In the genomic region with DNA sequence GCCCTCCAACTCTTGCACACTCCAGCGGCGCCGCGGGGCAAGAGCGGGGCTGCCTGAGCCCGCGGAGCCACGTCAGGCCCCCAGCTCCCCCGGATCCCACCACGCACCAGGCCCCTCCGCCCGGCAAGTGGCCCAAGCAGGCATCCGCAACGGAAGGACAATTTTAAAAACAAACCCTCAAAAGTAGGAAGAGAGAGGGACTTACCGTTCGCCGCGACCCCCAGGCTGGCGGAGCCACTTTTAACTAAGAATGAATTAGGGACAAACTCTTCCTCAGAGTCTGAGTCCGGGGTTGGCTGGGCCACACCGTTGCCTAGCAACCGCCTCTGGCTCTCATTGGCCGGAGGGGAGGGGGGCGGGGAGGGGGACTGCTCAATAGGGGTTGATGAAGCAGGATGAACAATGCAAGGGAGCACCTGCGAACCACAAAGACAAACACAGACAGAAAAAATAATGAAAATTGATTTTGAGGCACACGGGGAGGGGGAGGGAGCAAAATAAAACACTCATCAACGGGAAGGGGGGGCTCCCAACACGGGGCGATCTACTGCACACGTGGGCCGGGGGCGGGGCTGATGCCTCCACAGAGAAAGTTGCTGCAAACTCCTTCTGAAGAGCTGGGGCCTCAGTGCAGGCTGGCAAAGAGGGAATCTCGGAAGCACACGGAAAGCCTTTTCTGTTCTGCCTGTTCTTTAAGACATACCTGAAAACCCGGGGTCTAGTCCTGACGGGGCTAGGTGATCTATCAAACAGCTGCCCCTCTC, we compare ENCODE assay signal across 8 cellular contexts.
A peak's percentile ranks its signal among the peaks of the same experiment; 100 is the strongest.
DNase-seq lines count a peak whose midpoint lies in the region; ATAC-seq and TF ChIP-seq lines count a peak whose summit lies in the region.

No MANE protein-coding gene starts in this region.

- no peaks in the 10 kb centered on the region; the same call in 1 of the 2 replicates for H3K27me3 ChIP-seq in iPS DF 6.9 (ENCODE audit: control insufficient read depth, insufficient read depth, low read length)

- peaks cover 4% of the 10 kb centered on the region for H3K4me1 Mint-ChIP-seq in activated CD8-positive, alpha-beta T cell treated with anti-CD3 and anti-CD28 coated beads for 36 hours (ENCODE audit: low read depth)
- no peaks in the 10 kb centered on the region for H3K4me1 Mint-ChIP-seq in activated CD8-positive, alpha-beta T cell treated with anti-CD3 and anti-CD28 coated beads, Interleukin-2, amount 10 ng/mL, durations not matched to agents 7 days and 5 days (ENCODE audit: low read depth)
- peaks cover 71% of the 10 kb centered on the region for H3K4me1 Mint-ChIP-seq in type B pancreatic cell (ENCODE audit: unreplicated experiment)

- POLR2A ChIA-PET in activated CD8-positive, alpha-beta T cell treated with anti-CD3 and anti-CD28 coated beads for 36 hours (lab: Charles Lee): no interaction called here
- POLR2A ChIA-PET in activated CD8-positive, alpha-beta T cell treated with anti-CD3 and anti-CD28 coated beads, Interleukin-2, amount 10 ng/mL, durations not matched to agents 7 days and 5 days (lab: Charles Lee): no interaction called here

- no CpG with 5 or more reads among the region's 36 CpGs for WGBS in iPS DF 6.9 (ENCODE audit: insufficient coverage, insufficient read length)

- H3K4me1 ChIP-seq in iPS DF 6.9 (ENCODE audit: control insufficient read depth, insufficient read depth, low read length): no peaks in the 10 kb centered on the region; the same call in 1 of the 2 replicates

- H3K27ac ChIP-seq in iPS DF 6.9 (ENCODE audit: low read length): no peak overlapping the region

- ATAC-seq in activated CD8-positive, alpha-beta T cell treated with anti-CD3 and anti-CD28 coated beads for 36 hours: no peak
- ATAC-seq in activated CD8-positive, alpha-beta T cell treated with anti-CD3 and anti-CD28 coated beads, Interleukin-2, amount 10 ng/mL, durations not matched to agents 7 days and 5 days: no peak
- peak; percentile 88 for ATAC-seq in SK-N-SH treated with all-trans-retinoic acid at 6 μM for 48 hours
- no peak for ATAC-seq in HG03139 (IDR thresholded peaks at IDR 0.05; ENCODE audit: unreplicated experiment)

- no peaks in the 10 kb centered on the region for H3K9me3 Mint-ChIP-seq in activated CD8-positive, alpha-beta T cell treated with anti-CD3 and anti-CD28 coated beads for 36 hours
- H3K9me3 Mint-ChIP-seq in activated CD8-positive, alpha-beta T cell treated with anti-CD3 and anti-CD28 coated beads, Interleukin-2, amount 10 ng/mL, durations not matched to agents 7 days and 5 days (ENCODE audit: insufficient read depth): no peaks in the 10 kb centered on the region
- H3K9me3 Mint-ChIP-seq in type B pancreatic cell: no peaks in the 10 kb centered on the region

- no peaks in the 10 kb centered on the region for H3K36me3 Mint-ChIP-seq in activated CD8-positive, alpha-beta T cell treated with anti-CD3 and anti-CD28 coated beads for 36 hours (ENCODE audit: low read depth)
- H3K36me3 Mint-ChIP-seq in activated CD8-positive, alpha-beta T cell treated with anti-CD3 and anti-CD28 coated beads, Interleukin-2, amount 10 ng/mL, durations not matched to agents 7 days and 5 days (ENCODE audit: low read depth): no peaks in the 10 kb centered on the region
- H3K36me3 Mint-ChIP-seq in type B pancreatic cell: no peaks in the 10 kb centered on the region

- no peaks in the 10 kb centered on the region for H3K9me3 ChIP-seq in iPS DF 6.9 (ENCODE audit: control insufficient read depth, insufficient read depth, low read length)

- DNase-seq in activated CD8-positive, alpha-beta T cell treated with anti-CD3 and anti-CD28 coated beads for 36 hours: peak; percentile 7
- no peak for DNase-seq in activated CD8-positive, alpha-beta T cell treated with anti-CD3 and anti-CD28 coated beads, Interleukin-2, amount 10 ng/mL, durations not matched to agents 7 days and 5 days
- DNase-seq in iPS DF 6.9 (ENCODE audit: low read depth, low spot score) (no peak), type B pancreatic cell (ENCODE audit: extremely low spot score, unreplicated experiment) (no peak), NCI-H187 treated with DMSO at 0.1 percent for 48 hours (lab: John Stamatoyannopoulos, UW) (no peak), Kasumi-1 (lab: John Stamatoyannopoulos, UW) (no peak)

- intact Hi-C loops in activated CD8-positive, alpha-beta T cell treated with anti-CD3 and anti-CD28 coated beads for 36 hours (cut with micrococcal nuclease): no loop called here

- TF ChIP-seq CTCF in activated CD8-positive, alpha-beta T cell treated with anti-CD3 and anti-CD28 coated beads for 36 hours (IDR thresholded peaks at IDR 0.05): no peak
- TF ChIP-seq CTCF in type B pancreatic cell (conservative IDR thresholded peaks at IDR 0.05): no peak

- peaks cover 26% of the 10 kb centered on the region for H3K27me3 Mint-ChIP-seq in activated CD8-positive, alpha-beta T cell treated with anti-CD3 and anti-CD28 coated beads for 36 hours
- H3K27me3 Mint-ChIP-seq in activated CD8-positive, alpha-beta T cell treated with anti-CD3 and anti-CD28 coated beads, Interleukin-2, amount 10 ng/mL, durations not matched to agents 7 days and 5 days (ENCODE audit: low read depth): peaks cover 22% of the 10 kb centered on the region
- H3K27me3 Mint-ChIP-seq in type B pancreatic cell: no peaks in the 10 kb centered on the region

- H3K4me3 Mint-ChIP-seq in activated CD8-positive, alpha-beta T cell treated with anti-CD3 and anti-CD28 coated beads for 36 hours: no peak overlapping the region
- no peak overlapping the region for H3K4me3 Mint-ChIP-seq in activated CD8-positive, alpha-beta T cell treated with anti-CD3 and anti-CD28 coated beads, Interleukin-2, amount 10 ng/mL, durations not matched to agents 7 days and 5 days
- peak overlapping the region; percentile 88 for H3K4me3 Mint-ChIP-seq in type B pancreatic cell

- CTCF ChIA-PET in activated CD8-positive, alpha-beta T cell treated with anti-CD3 and anti-CD28 coated beads for 36 hours (lab: Charles Lee): no interaction called here
- CTCF ChIA-PET in activated CD8-positive, alpha-beta T cell treated with anti-CD3 and anti-CD28 coated beads, Interleukin-2, amount 10 ng/mL, durations not matched to agents 7 days and 5 days (lab: Charles Lee): interaction anchor here (1.6 kb wide), 1 partner anchor 317 kb away, joined by 6 read pairs; no protein-coding TSS in a partner anchor

- no peak overlapping the region for H3K27ac Mint-ChIP-seq in activated CD8-positive, alpha-beta T cell treated with anti-CD3 and anti-CD28 coated beads for 36 hours
- no peak overlapping the region for H3K27ac Mint-ChIP-seq in activated CD8-positive, alpha-beta T cell treated with anti-CD3 and anti-CD28 coated beads, Interleukin-2, amount 10 ng/mL, durations not matched to agents 7 days and 5 days
- peak overlapping the region; percentile 42 for H3K27ac Mint-ChIP-seq in type B pancreatic cell

- H3K4me3 ChIP-seq in iPS DF 6.9 (ENCODE audit: low read length): peak overlapping the region; percentile 48; the same call in 1 of the 2 replicates

- no peaks in the 10 kb centered on the region for H3K36me3 ChIP-seq in iPS DF 6.9 (ENCODE audit: control insufficient read depth, insufficient read depth, low read length)

TF ChIP-seq in SK-N-SH treated with all-trans-retinoic acid at 6 μM for 48 hours, 23 proteins besides CTCF, POLR2A, EP300 and RAD21 (continues in another document):
- TF ChIP-seq ISL1 (CRISPR knock-in tag; IDR thresholded peaks at IDR 0.05): no peak
- TF ChIP-seq ESRRG (CRISPR knock-in tag; IDR thresholded peaks at IDR 0.05): no peak
- no peak for TF ChIP-seq CSDC2 (CRISPR knock-in tag; IDR thresholded peaks at IDR 0.05)
- TF ChIP-seq, protein P1, sequence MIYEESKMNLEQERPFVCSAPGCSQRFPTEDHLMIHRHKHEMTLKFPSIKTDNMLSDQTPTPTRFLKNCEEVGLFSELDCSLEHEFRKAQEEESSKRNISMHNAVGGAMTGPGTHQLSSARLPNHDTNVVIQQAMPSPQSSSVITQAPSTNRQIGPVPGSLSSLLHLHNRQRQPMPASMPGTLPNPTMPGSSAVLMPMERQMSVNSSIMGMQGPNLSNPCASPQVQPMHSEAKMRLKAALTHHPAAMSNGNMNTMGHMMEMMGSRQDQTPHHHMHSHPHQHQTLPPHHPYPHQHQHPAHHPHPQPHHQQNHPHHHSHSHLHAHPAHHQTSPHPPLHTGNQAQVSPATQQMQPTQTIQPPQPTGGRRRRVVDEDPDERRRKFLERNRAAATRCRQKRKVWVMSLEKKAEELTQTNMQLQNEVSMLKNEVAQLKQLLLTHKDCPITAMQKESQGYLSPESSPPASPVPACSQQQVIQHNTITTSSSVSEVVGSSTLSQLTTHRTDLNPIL (CRISPR knock-in tag; IDR thresholded peaks at IDR 0.05; ENCODE audit: low read depth): no peak
- no peak for TF ChIP-seq CSRNP3 (CRISPR knock-in tag; IDR thresholded peaks at IDR 0.05)
- no peak for TF ChIP-seq ZNF70 (CRISPR knock-in tag; IDR thresholded peaks at IDR 0.05)
- TF ChIP-seq ZNF565 (CRISPR knock-in tag; conservative IDR thresholded peaks at IDR 0.05; ENCODE audit: low read depth): no peak
